In genomic region chr2:213640742-213641425, GRCh38 we compare ENCODE assay signal across 19 cellular contexts.
A peak's percentile ranks its signal among the peaks of the same experiment; 100 is the strongest.
DNase-seq lines count a peak whose midpoint lies in the region; ATAC-seq and TF ChIP-seq lines count a peak whose summit lies in the region.
"Had no signal": no experiment of that assay in that cellular context is flagged by ENCODE, and none has a peak within 500 bp of the region (broad histone marks: within the 10 kb centered on the region; RNA-seq: fewer than 3 reads in every experiment).

No MANE protein-coding gene starts in this region.

- peak overlapping the region; percentile 71 for H3K27ac ChIP-seq in RWPE1
- H3K27ac ChIP-seq: heart left ventricle, SJSA1, stomach, upper lobe of right lung had no signal

- POLR2A ChIA-PET in RWPE1 (lab: Yijun Ruan, JAX; ENCODE audit: low non-redundant PET) = no interaction called here

- no peak for TF ChIP-seq CTCF in RWPE1 (conservative IDR thresholded peaks at IDR 0.05; ENCODE audit: low read depth)

- CTCF ChIA-PET in RWPE1 (lab: Yijun Ruan, JAX) = no interaction called here

- peak; percentile 48 for DNase-seq in NCI-H748 (lab: John Stamatoyannopoulos, UW; ENCODE audit: unreplicated experiment)
- DNase-seq in NCI-H748 treated with DMSO at 0.1 percent for 48 hours (lab: John Stamatoyannopoulos, UW) = no peak
- DNase-seq in RWPE1 (ENCODE audit: low spot score) = no peak
- peak; percentile 60 for DNase-seq in islet precursor cell
- no peak for DNase-seq in NCI-H1105 (lab: John Stamatoyannopoulos, UW)
- no peak for DNase-seq in NCI-H2107 treated with DMSO at 0.1 percent for 48 hours (lab: John Stamatoyannopoulos, UW; ENCODE audit: unreplicated experiment)
- no peak for DNase-seq in NCI-H2227 (lab: John Stamatoyannopoulos, UW; ENCODE audit: unreplicated experiment)
- DNase-seq: activated CD4-positive, alpha-beta T cell treated with anti-CD3 and anti-CD28 coated beads for 4 hours; activated naive CD4-positive, alpha-beta T cell treated with anti-CD3 and anti-CD28 coated beads, Interleukin-2, amount 50 U/mL, for 16 hours; C1 segment of cervical spinal cord; heart left ventricle; immature natural killer cell; NCI-H2029 treated with DMSO at 0.1 percent for 48 hours; NCI-H82; stimulated activated CD4-positive, alpha-beta T cell treated with anti-CD3 and anti-CD28 coated beads, Interleukin-12 subunit alpha, Interleukin-12 subunit beta, amount 100 ng/mL, for 4 hours; stomach; upper lobe of right lung had no signal

- no peak for ATAC-seq in GM18873 (IDR thresholded peaks at IDR 0.05; ENCODE audit: low FRiP score, unreplicated experiment)
- ATAC-seq: heart left ventricle, upper lobe of right lung had no signal

Comparison
In these comparisons a context has a peak if more than half of its experiments do, and no peak if none do; other contexts are left out.
1. DNase-seq: peak in NCI-H748 (single experiment) and islet precursor cell (single experiment); none in NCI-H748 treated with DMSO at 0.1 percent for 48 hours (single experiment), RWPE1 (single experiment), NCI-H1105 (single experiment), NCI-H2107 treated with DMSO at 0.1 percent for 48 hours (single experiment) and NCI-H2227 (single experiment).